8 cellular contexts compared by ENCODE assay signal in genomic region chr14:101992708-101993107, GRCh38. TPM values are rescaled to one million over a fixed set of nuclear protein-coding genes. Genes with fewer than 3 reads are reported as not detected.
DNase-seq lines count a peak whose midpoint lies in the region; ATAC-seq, FAIRE-seq and TF ChIP-seq lines count a peak whose summit lies in the region.

No MANE protein-coding gene starts in this region.

- no peak overlapping the region for H2BK120ac ChIP-seq in H9 (ENCODE audit: low read depth, low read length, poor library complexity, severe bottlenecking)

- H3K27ac Mint-ChIP-seq in H9, result peak overlapping the region in 1 of 3 experiments; percentile 24; a peak in 4 of 7 replicates

- no peaks in the 10 kb centered on the region for H3K9me2 ChIP-seq in GM23248 (ENCODE audit: insufficient read depth)

- no peak overlapping the region for H3K56ac ChIP-seq in H9 (ENCODE audit: insufficient read length, low read depth, low read length)

- H3T11ph ChIP-seq in H9 (ENCODE audit: low read length), result no peak overlapping the region

- H3K4me1 ChIP-seq in H9 (ENCODE audit: insufficient read depth, low read length) (no peaks in the 10 kb centered on the region), GM23248 (ENCODE audit: insufficient read depth) (no peaks in the 10 kb centered on the region)

- H3K36me3 Mint-ChIP-seq in H9 (ENCODE audit: insufficient read depth in 1 of 3, low read depth in 3 of 3), result peaks cover 71 to 90% (median 87%) of the 10 kb centered on the region in 3 experiments; a peak in 6 of 7 replicates

- no peaks in the 10 kb centered on the region for H3K4me1 Mint-ChIP-seq in H9

- no peak overlapping the region for H3K4me3 Mint-ChIP-seq in H9

- no CpG with 5 or more reads among the region's 7 CpGs for WGBS in H9 (ENCODE audit: extremely low coverage, insufficient read length, low lambda C conversion rate)
- WGBS in GM23248 (ENCODE audit: low coverage in 1 of 2, low lambda C conversion rate in 2 of 2, missing lambda C conversion rate in 2 of 2), 2 experiments, result 95% methylated on average over 7 of the region's 7 CpGs

- peaks cover 28% of the 10 kb centered on the region for H3F3A ChIP-seq in GM23248 (ENCODE audit: insufficient read depth)

- H2AK5ac ChIP-seq in H9 (ENCODE audit: insufficient read length, low read length), result no peak overlapping the region

- H4K8ac ChIP-seq in H9 (replicated peaks; ENCODE audit: insufficient read length, low read depth, low read length), result no peak overlapping the region

- no peak overlapping the region for H3K4me3 ChIP-seq in GM23248

- no peak overlapping the region for H2BK20ac ChIP-seq in H9 (ENCODE audit: low read depth, low read length, poor library complexity, severe bottlenecking)

- no peak overlapping the region for H3K4ac ChIP-seq in H9 (ENCODE audit: low read depth, low read length)

- peak; percentile 87 for FAIRE-seq in GM18507 (lab: Jason Lieb, UNC)

- H4K20me1 ChIP-seq in H9 (ENCODE audit: control insufficient read depth, insufficient read depth, insufficient read length) (no peaks in the 10 kb centered on the region), GM23248 (ENCODE audit: insufficient read depth) (0 out of 2 replicates have a peak, but pooled peaks cover 4% of the 10 kb centered on the region)

- H3K4me2 ChIP-seq in H9 (ENCODE audit: insufficient read depth, insufficient read length, low read length) (no peak overlapping the region), GM23248 (ENCODE audit: unreplicated experiment) (no peak overlapping the region)

- H3K23ac ChIP-seq in H9 (ENCODE audit: insufficient read length, low read depth, low read length), result no peak overlapping the region

- H3K23me2 ChIP-seq in H9 (ENCODE audit: insufficient read length, low read depth, low read length, poor library complexity, severe bottlenecking), result no peaks in the 10 kb centered on the region

- H2BK12ac ChIP-seq in H9 (ENCODE audit: insufficient read length, low read depth, low read length), result no peak overlapping the region

- no peaks in the 10 kb centered on the region for H3K79me1 ChIP-seq in H9 (ENCODE audit: insufficient read depth, low read depth, low read length, poor library complexity, severe bottlenecking)

- H2AFZ ChIP-seq in H9 (ENCODE audit: low read length) (no peak overlapping the region), GM23248 (no peak overlapping the region)

- H3K9me3 Mint-ChIP-seq in H9, result no peaks in the 10 kb centered on the region

- no peak overlapping the region for H2BK5ac ChIP-seq in H9 (ENCODE audit: insufficient read length, low read length)

- peaks cover 92% of the 10 kb centered on the region for H3K36me3 ChIP-seq in GM23248 (ENCODE audit: low read depth)

- peak; percentile 97 for ATAC-seq in GM21390 (IDR thresholded peaks at IDR 0.05; ENCODE audit: unreplicated experiment)
- ATAC-seq in HG03460 (IDR thresholded peaks at IDR 0.05; ENCODE audit: unreplicated experiment), result peak; percentile 82
- no peak for ATAC-seq in omental fat pad (ENCODE audit: low FRiP score)

- no peaks in the 10 kb centered on the region for H3K79me2 ChIP-seq in H9 (ENCODE audit: insufficient read depth, low read length)
- peaks cover 98% of the 10 kb centered on the region for H3K79me2 ChIP-seq in GM23248 (ENCODE audit: insufficient read depth)

- H3K27me3 ChIP-seq in H9 (ENCODE audit: insufficient read depth, low read length) (no peaks in the 10 kb centered on the region), GM23248 (replicated peaks; ENCODE audit: insufficient read depth) (no peaks in the 10 kb centered on the region)

- TF ChIP-seq CTCF in H9 (conservative IDR thresholded peaks at IDR 0.05) (no peak), omental fat pad (IDR thresholded peaks at IDR 0.05) (no peak)

- H3K9ac ChIP-seq in H9 (ENCODE audit: extremely low read depth, insufficient read length, low read length) (no peak overlapping the region), GM23248 (no peak overlapping the region)

- H4K91ac ChIP-seq in H9 (ENCODE audit: insufficient read length, low read depth, low read length), result no peak overlapping the region

- H3K27ac ChIP-seq in H9 (ENCODE audit: insufficient read length, low read depth, low read length) (no peak overlapping the region), GM23248 (no peak overlapping the region)

- in situ Hi-C loops in GM23248 (cut with MboI), result no loop called here

- no peak overlapping the region for H2BK15ac ChIP-seq in H9 (ENCODE audit: low read depth, low read length)

- no peak overlapping the region for H3K14ac ChIP-seq in H9 (ENCODE audit: insufficient read depth, low read length)

- no peak overlapping the region for H4K5ac ChIP-seq in H9 (ENCODE audit: insufficient read length, low read depth, low read length)

- H3K18ac ChIP-seq in H9 (ENCODE audit: insufficient read length, low read depth, low read length), result no peak overlapping the region

- DNase-seq in GM18507 (ENCODE audit: extremely low spot score, insufficient read length, low read depth) (peak; percentile 39), germinal center (ENCODE audit: low spot score) (peak; percentile 62), H9 (no peak), GM23248 (no peak), omental fat pad (ENCODE audit: low spot score) (no peak)
- DNase-seq in stimulated activated CD4-positive, alpha-beta T cell treated with anti-CD3 and anti-CD28 coated beads, Interleukin-4, amount 100 ng/mL, for 4 hours, result no peak

- no peaks in the 10 kb centered on the region for H3K27me3 Mint-ChIP-seq in H9 (ENCODE audit: low read depth)

- H3K9me3 ChIP-seq in H9 (ENCODE audit: control insufficient read depth, low read depth, low read length) (no peaks in the 10 kb centered on the region), GM23248 (ENCODE audit: low read depth) (no peaks in the 10 kb centered on the region)

RNA-seq across cellular contexts. Expression of gene DYNC1H1, which starts 28.3 kb away (rescaled TPM):
- total RNA-seq in H9 (2021), result 319 and 359 TPM in 2 replicates
- 391 and 475 TPM in 2 replicates for total RNA-seq in GM23248 (2014; rRNA removed; shearing (Covaris generic))
- polyA plus RNA-seq in GM23248 (2016; fragmentation: Nextera tagmentation; extraction: Ambion mirVana), result 174 and 181 TPM in 2 replicates
- total RNA-seq in omental fat pad, result 100 to 1,000 TPM; 440 to 541 (median 495) TPM

Comparison
In these comparisons a context has a peak if more than half of its experiments do, and no peak if none do; other contexts are left out.
1. DNase-seq: peak in GM18507 (single experiment) and germinal center (single experiment); none in stimulated activated CD4-positive, alpha-beta T cell treated with anti-CD3 and anti-CD28 coated beads, Interleukin-4, amount 100 ng/mL, for 4 hours (0 of 2), H9 (single experiment), GM23248 (single experiment) and omental fat pad (single experiment).